Comparison of ENCODE assay signal across 14 cellular contexts in genomic region chr14:54087376-54087775, GRCh38.
"Had no signal": no experiment of that assay in that cellular context is flagged by ENCODE, and none has a peak within 500 bp of the region (broad histone marks: within the 10 kb centered on the region; RNA-seq: fewer than 3 reads in every experiment).

No MANE protein-coding gene starts in this region.

- DNase-seq: activated CD4-positive, alpha-beta T cell treated with anti-CD3 and anti-CD28 coated beads for 4 hours; activated CD8-positive, alpha-beta memory T cell treated with anti-CD3 and anti-CD28 coated beads, Interleukin-2, amount 50 U/mL, for 48 hours; activated CD8-positive, alpha-beta T cell treated with anti-CD3 and anti-CD28 coated beads, Interleukin-2, amount 10 ng/mL, durations not matched to agents 7 days and 5 days; activated naive CD8-positive, alpha-beta T cell treated with anti-CD3 and anti-CD28 coated beads, Interleukin-2, amount 10 ng/mL, durations not matched to agents 7 days and 5 days; cortex of kidney; effector CD4-positive, alpha-beta T cell; foreskin melanocyte; head of caudate nucleus; ovary; stimulated activated CD4-positive, alpha-beta T cell treated with anti-CD3 and anti-CD28 coated beads, Interleukin-2, amount 100 ng/mL, for 48 hours; SW 1271; thyroid gland had no signal

- H3K9me3 ChIP-seq: ovary, thyroid gland had no signal

- H3K27ac ChIP-seq: ovary, thyroid gland had no signal

- H3K36me3 ChIP-seq: ovary, thyroid gland had no signal

- H3K4me3 ChIP-seq: ovary, thyroid gland had no signal

- H3K27me3 ChIP-seq: ovary, thyroid gland had no signal

- ATAC-seq: activated CD8-positive, alpha-beta T cell treated with anti-CD3 and anti-CD28 coated beads, Interleukin-2, amount 10 ng/mL, durations not matched to agents 7 days and 5 days; stimulated activated memory B cell treated with anti-CD40 and anti-IgM and Interleukin-4, amounts not matched to agents 10 μg/mL and 1 μg/mL and 100 μg/mL, for 72 hours; WTC11 had no signal
